In the genomic region with DNA sequence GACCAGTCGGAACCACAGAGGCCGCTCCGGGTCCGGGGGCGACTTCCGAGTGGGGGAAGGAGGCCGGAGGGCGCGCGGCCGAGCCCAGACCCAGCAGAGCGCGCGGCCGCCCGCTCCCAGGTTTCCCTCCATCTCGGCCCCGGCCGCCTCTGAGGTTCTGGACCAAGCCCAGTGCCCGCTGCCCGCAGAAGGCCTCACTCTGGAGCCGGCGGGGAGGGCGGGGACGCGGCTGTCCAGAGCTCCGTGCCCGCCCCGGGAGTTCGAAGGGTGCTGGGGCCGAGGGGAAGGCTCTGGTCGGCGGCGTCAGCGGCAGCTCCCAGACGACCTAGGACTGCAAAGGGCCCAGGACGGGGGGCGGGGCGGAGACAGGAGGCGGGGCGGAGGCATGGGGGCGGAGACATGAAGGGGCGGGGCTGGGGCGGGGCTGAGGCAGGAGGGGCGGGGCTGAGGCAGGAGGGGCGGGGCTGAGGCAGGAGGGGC, we compare ENCODE assay signal across 8 cellular contexts. TPM values are rescaled to one million over a fixed set of nuclear protein-coding genes. Genes with fewer than 3 reads are reported as not detected.
DNase-seq lines count a peak whose midpoint lies in the region; ATAC-seq and TF ChIP-seq lines count a peak whose summit lies in the region.

No MANE protein-coding gene starts in this region.

- DNase-seq in BJ (ENCODE audit: low read depth) (no peak), activated T-cell treated with anti-CD3 and anti-CD28 coated beads for 48 hours (ENCODE audit: low read depth) (peak; percentile 70), fibroblast of villous mesenchyme (ENCODE audit: low read depth) (peak; percentile 70), posterior vena cava (ENCODE audit: low spot score) (peak; percentile 88), KG1 (lab: John Stamatoyannopoulos, UW) (no peak), dedifferentiated amniotic fluid mesenchymal stem cell (ENCODE audit: extremely low spot score) (no peak)

- ATAC-seq in HG03280 (IDR thresholded peaks at IDR 0.05; ENCODE audit: unreplicated experiment), result peak; percentile 13

- no peak overlapping the region for H3K27ac ChIP-seq in urinary bladder (ENCODE audit: low read depth)

- H3K36me3 ChIP-seq in BJ (ENCODE audit: control insufficient read depth, insufficient read depth, low read length), result no peaks in the 10 kb centered on the region
- no peaks in the 10 kb centered on the region for H3K36me3 ChIP-seq in urinary bladder (ENCODE audit: insufficient read depth)

- H3K27me3 ChIP-seq in BJ (ENCODE audit: control insufficient read depth, insufficient read depth, low read length), result peaks cover 7% of the 10 kb centered on the region

- H3K4me1 ChIP-seq in urinary bladder (ENCODE audit: insufficient read depth), result no peaks in the 10 kb centered on the region

- H3K4me3 ChIP-seq in BJ (ENCODE audit: low read depth, low read length) (peak overlapping the region; percentile 43), fibroblast of villous mesenchyme (ENCODE audit: low read depth, low read length) (peak overlapping the region; percentile 57), urinary bladder (ENCODE audit: low read depth, low read length) (peak overlapping the region; percentile 23)

- no peak for TF ChIP-seq CTCF in BJ (IDR thresholded peaks at IDR 0.05; ENCODE audit: insufficient read depth, low read depth, low read length)
- TF ChIP-seq CTCF in fibroblast of villous mesenchyme (IDR thresholded peaks at IDR 0.05; ENCODE audit: insufficient read depth, low read depth, low read length), result no peak

- WGBS in urinary bladder, result 3% methylated on average over 40 of the region's 46 CpGs

- CTCF ChIA-PET in BJ (lab: Yijun Ruan, JAX), result no interaction called here

- intact Hi-C loops in posterior vena cava (cut with DNase I), result no loop called here

- POLR2A ChIA-PET in BJ (lab: Charles Lee), result interaction anchor here (0.6 kb wide), 1 partner anchor 439 kb away, joined by 3 read pairs; no protein-coding TSS in a partner anchor

RNA-seq across cellular contexts. Expression of gene SLC19A1, which starts 48.0 kb away (rescaled TPM):
- polyA plus RNA-seq in BJ (2011; rRNA removed), result 3.3 and 8.1 TPM in 2 replicates
- 2.3 and 2.5 TPM in 2 replicates for polyA minus RNA-seq in BJ (2011; rRNA and poly(A)+ RNA removed)
- total RNA-seq in fibroblast of villous mesenchyme, result 4.8 and 6.5 TPM in 2 replicates
- total RNA-seq in posterior vena cava, result 1 to 10 TPM; 4.5 to 6.5 TPM
- 4.2 TPM for total RNA-seq in urinary bladder
- 7.5 TPM for polyA plus RNA-seq in urinary bladder

RNA-seq across cellular contexts. Expression of gene PCBP3, which starts 53.2 kb away (rescaled TPM):
- polyA plus RNA-seq in BJ (2011; rRNA removed) (0.99 and 2.1 TPM in 2 replicates), urinary bladder (4.6 TPM)
- polyA minus RNA-seq in BJ (2011; rRNA and poly(A)+ RNA removed), result 3.1 and 4.7 TPM in 2 replicates
- total RNA-seq in fibroblast of villous mesenchyme (1.3 and 2.9 TPM in 2 replicates), posterior vena cava (1 to 10 TPM; 2.6 to 7.4 TPM), urinary bladder (4.3 TPM)

Comparison
In these comparisons a context has a peak if more than half of its experiments do, and no peak if none do; other contexts are left out.
1. DNase-seq: peak in activated T-cell treated with anti-CD3 and anti-CD28 coated beads for 48 hours (single experiment), fibroblast of villous mesenchyme (single experiment) and posterior vena cava (single experiment); none in BJ (single experiment), KG1 (single experiment) and dedifferentiated amniotic fluid mesenchymal stem cell (single experiment).
2. Peak in every context shown above with its lines, with median percentiles within 50 percentile points of each other: H3K4me3 ChIP-seq.